Comparison of ENCODE assay signal across 8 cellular contexts in genomic region chr5:57173318-57174127, GRCh38.
DNase-seq lines count a peak whose midpoint lies in the region; ATAC-seq and TF ChIP-seq lines count a peak whose summit lies in the region.

A gene with protein sequence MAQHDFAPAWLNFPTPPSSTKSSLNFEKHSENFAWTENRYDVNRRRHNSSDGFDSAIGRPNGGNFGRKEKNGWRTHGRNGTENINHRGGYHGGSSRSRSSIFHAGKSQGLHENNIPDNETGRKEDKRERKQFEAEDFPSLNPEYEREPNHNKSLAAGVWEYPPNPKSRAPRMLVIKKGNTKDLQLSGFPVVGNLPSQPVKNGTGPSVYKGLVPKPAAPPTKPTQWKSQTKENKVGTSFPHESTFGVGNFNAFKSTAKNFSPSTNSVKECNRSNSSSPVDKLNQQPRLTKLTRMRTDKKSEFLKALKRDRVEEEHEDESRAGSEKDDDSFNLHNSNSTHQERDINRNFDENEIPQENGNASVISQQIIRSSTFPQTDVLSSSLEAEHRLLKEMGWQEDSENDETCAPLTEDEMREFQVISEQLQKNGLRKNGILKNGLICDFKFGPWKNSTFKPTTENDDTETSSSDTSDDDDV (plus strand): TSS chr5:57174059. CDS start chr5:57214131, 40,072 bp downstream.

- DNase-seq in AG09319 (ENCODE audit: extremely low read depth, low read depth) = peak; percentile 99
- DNase-seq in NCI-H446 treated with DMSO at 0.1 percent for 48 hours (lab: John Stamatoyannopoulos, UW) = peak; percentile 97
- DNase-seq in cerebellar cortex (ENCODE audit: low spot score) = peak; percentile 100
- peak; percentile 99 for DNase-seq in islet precursor cell
- peak; percentile 95 to 97 (median 96) for DNase-seq in stimulated activated CD4-positive, alpha-beta T cell treated with anti-CD3 and anti-CD28 coated beads, Interleukin-12 subunit alpha, Interleukin-12 subunit beta, amount 100 ng/mL, for 48 hours (ENCODE audit: low read depth in 2 of 3, low spot score in 1 of 3)

- peak; percentile 61 for ATAC-seq in GM19035 (IDR thresholded peaks at IDR 0.05; ENCODE audit: unreplicated experiment)
- ATAC-seq in HG03354 (IDR thresholded peaks at IDR 0.05; ENCODE audit: poor library complexity, severe bottlenecking, unreplicated experiment) = peak; percentile 71
- ATAC-seq in activated CD4-positive, CD25-positive, alpha-beta regulatory T cell treated with anti-CD3 and anti-CD28 coated beads, Interleukin-2, amount 50 U/mL, for 24 hours = peak; percentile 74 to 75

- no peak; the same call in 1 of the 2 replicates for TF ChIP-seq CTCF in AG09319 (IDR thresholded peaks at IDR 0.05; ENCODE audit: low read depth, low read length)

Comparison
In these comparisons a context has a peak if more than half of its experiments do, and no peak if none do; other contexts are left out.
1. Peak in every context shown above with its lines: DNase-seq and ATAC-seq.